Comparison of ENCODE assay signal across 8 cellular contexts in genomic region chr19:47228168-47228936, GRCh38. TPM values are rescaled to one million over a fixed set of nuclear protein-coding genes. Genes with fewer than 3 reads are reported as not detected.
DNase-seq lines count a peak whose midpoint lies in the region; ATAC-seq and TF ChIP-seq lines count a peak whose summit lies in the region.

No MANE protein-coding gene starts in this region.

- H3K27me3 ChIP-seq in brain microvascular endothelial cell (replicated peaks) (no peaks in the 10 kb centered on the region), layer of hippocampus (ENCODE audit: control insufficient read depth, insufficient read depth, low read length) (no peaks in the 10 kb centered on the region), subcutaneous abdominal adipose tissue (ENCODE audit: control insufficient read depth in 5 of 5, insufficient read depth in 4 of 5, low read length in 5 of 5) (no peaks in the 10 kb centered on the region)

- ATAC-seq in SK-N-SH treated with all-trans-retinoic acid at 6 μM for 48 hours = peak; percentile 3
- no peak for ATAC-seq in HG03196 (IDR thresholded peaks at IDR 0.05; ENCODE audit: unreplicated experiment)

- no peak for TF ChIP-seq CTCF in AG04449 (IDR thresholded peaks at IDR 0.05; ENCODE audit: insufficient read depth, low read length, missing control alignments)
- TF ChIP-seq CTCF in brain microvascular endothelial cell (IDR thresholded peaks at IDR 0.05; ENCODE audit: low read depth, low read length, missing control alignments) = no peak

- in situ Hi-C loops in brain microvascular endothelial cell (cut with HindIII; ENCODE audit: low pct_ligation_motif_present, low sequenced_read_pairs) = no loop called here

- peaks cover 10 to 63% (median 55%) of the 10 kb centered on the region in 5 donors for H3K4me1 ChIP-seq in subcutaneous abdominal adipose tissue (ENCODE audit: control insufficient read depth in 5 of 5, insufficient read depth in 5 of 5, low read length in 5 of 5)

- H3K36me3 ChIP-seq in brain microvascular endothelial cell (replicated peaks) (peaks cover 8% of the 10 kb centered on the region), subcutaneous abdominal adipose tissue (ENCODE audit: control insufficient read depth in 5 of 5, insufficient read depth in 5 of 5, low read length in 5 of 5) (peaks cover 0 to 4% (median 0%) of the 10 kb centered on the region in 5 donors)

- peak overlapping the region in 4 of 5 donors; percentile 32 to 85 (median 78) for H3K9ac ChIP-seq in subcutaneous abdominal adipose tissue (ENCODE audit: low read length in 5 of 5)

- H3K4me3 ChIP-seq in AG04449 (ENCODE audit: low read depth, low read length) (peak overlapping the region; percentile 95), brain microvascular endothelial cell (ENCODE audit: low read depth, low read length) (peak overlapping the region; percentile 86), subcutaneous abdominal adipose tissue (ENCODE audit: low read depth in 1 of 5, low read length in 5 of 5) (peak overlapping the region; percentile 66 to 84 (median 75))

- POLR2A ChIA-PET in AG04449 (lab: Yijun Ruan, JAX) = interaction anchor here (0.6 to 4.6 kb wide), 5 partner anchors 10 to 71 kb away, joined by 3 to 79 read pairs (median 28); partner anchors contain the start of gene CCDC9

- DNase-seq in AG04449 (ENCODE audit: low read depth, low spot score) (no peak), H4 (ENCODE audit: low spot score) (peak; percentile 56), brain microvascular endothelial cell (no peak), NCI-H2107 (lab: John Stamatoyannopoulos, UW) (no peak)

- H3K9me3 ChIP-seq in subcutaneous abdominal adipose tissue (ENCODE audit: control insufficient read depth in 5 of 5, low read length in 5 of 5) = no peaks in the 10 kb centered on the region

- peak overlapping the region; percentile 92 for H3K27ac ChIP-seq in brain microvascular endothelial cell
- H3K27ac ChIP-seq in layer of hippocampus (ENCODE audit: low read depth, low read length) = peak overlapping the region; percentile 92
- H3K27ac ChIP-seq in subcutaneous abdominal adipose tissue (ENCODE audit: low read depth, low read length) = peak overlapping the region; percentile 96

- CTCF ChIA-PET in AG04449 (lab: Yijun Ruan, JAX) = interaction anchor here (0.7 to 9.0 kb wide), 2 partner anchors 17 to 18 kb away, joined by 3 to 104 read pairs; no protein-coding TSS in a partner anchor

TF ChIP-seq in SK-N-SH treated with all-trans-retinoic acid at 6 μM for 48 hours, 23 proteins besides CTCF, POLR2A, EP300 and RAD21:
- TF ChIP-seq POU6F1 (CRISPR knock-in tag; IDR thresholded peaks at IDR 0.05; ENCODE audit: borderline replicate concordance, low read depth) = no peak
- no peak for TF ChIP-seq CSRNP3 (CRISPR knock-in tag; IDR thresholded peaks at IDR 0.05)
- no peak for TF ChIP-seq ZC3H10 (CRISPR knock-in tag; IDR thresholded peaks at IDR 0.05)
- TF ChIP-seq ZNF565 (CRISPR knock-in tag; conservative IDR thresholded peaks at IDR 0.05; ENCODE audit: low read depth) = no peak
- TF ChIP-seq RARB (CRISPR knock-in tag; IDR thresholded peaks at IDR 0.05) = no peak
- TF ChIP-seq TSHZ2 (CRISPR knock-in tag; IDR thresholded peaks at IDR 0.05) = no peak
- no peak for TF ChIP-seq PATZ1 (CRISPR knock-in tag; IDR thresholded peaks at IDR 0.05; ENCODE audit: borderline replicate concordance)
- no peak for TF ChIP-seq ZNF70 (CRISPR knock-in tag; IDR thresholded peaks at IDR 0.05)
- no peak for TF ChIP-seq BACH2 (CRISPR knock-in tag; IDR thresholded peaks at IDR 0.05; ENCODE audit: borderline replicate concordance)
- TF ChIP-seq TOX (CRISPR knock-in tag; IDR thresholded peaks at IDR 0.05; ENCODE audit: borderline replicate concordance) = no peak
- no peak for TF ChIP-seq CREB5 (CRISPR knock-in tag; IDR thresholded peaks at IDR 0.05; ENCODE audit: low read depth)
- TF ChIP-seq TCF4 (CRISPR knock-in tag; IDR thresholded peaks at IDR 0.05; ENCODE audit: borderline replicate concordance) = no peak
- no peak for TF ChIP-seq OSR1 (CRISPR knock-in tag; IDR thresholded peaks at IDR 0.05)

RNA-seq across cellular contexts. Expression of gene BBC3, which starts 2.6 kb away (rescaled TPM):
- 3.3 and 3.7 TPM in 2 replicates for total RNA-seq in H4 (2014; rRNA removed; shearing (Covaris generic))

RNA-seq across cellular contexts. Expression of gene CCDC9, which starts 28.0 kb away (rescaled TPM):
- total RNA-seq in H4 (2014; rRNA removed; shearing (Covaris generic)) = 3.4 and 3.6 TPM in 2 replicates

RNA-seq across cellular contexts. Expression of gene INAFM1, which starts 46.3 kb away (rescaled TPM):
- total RNA-seq in H4 (2014; rRNA removed; shearing (Covaris generic)) = 5.7 and 7.2 TPM in 2 replicates
